In the genomic region with DNA sequence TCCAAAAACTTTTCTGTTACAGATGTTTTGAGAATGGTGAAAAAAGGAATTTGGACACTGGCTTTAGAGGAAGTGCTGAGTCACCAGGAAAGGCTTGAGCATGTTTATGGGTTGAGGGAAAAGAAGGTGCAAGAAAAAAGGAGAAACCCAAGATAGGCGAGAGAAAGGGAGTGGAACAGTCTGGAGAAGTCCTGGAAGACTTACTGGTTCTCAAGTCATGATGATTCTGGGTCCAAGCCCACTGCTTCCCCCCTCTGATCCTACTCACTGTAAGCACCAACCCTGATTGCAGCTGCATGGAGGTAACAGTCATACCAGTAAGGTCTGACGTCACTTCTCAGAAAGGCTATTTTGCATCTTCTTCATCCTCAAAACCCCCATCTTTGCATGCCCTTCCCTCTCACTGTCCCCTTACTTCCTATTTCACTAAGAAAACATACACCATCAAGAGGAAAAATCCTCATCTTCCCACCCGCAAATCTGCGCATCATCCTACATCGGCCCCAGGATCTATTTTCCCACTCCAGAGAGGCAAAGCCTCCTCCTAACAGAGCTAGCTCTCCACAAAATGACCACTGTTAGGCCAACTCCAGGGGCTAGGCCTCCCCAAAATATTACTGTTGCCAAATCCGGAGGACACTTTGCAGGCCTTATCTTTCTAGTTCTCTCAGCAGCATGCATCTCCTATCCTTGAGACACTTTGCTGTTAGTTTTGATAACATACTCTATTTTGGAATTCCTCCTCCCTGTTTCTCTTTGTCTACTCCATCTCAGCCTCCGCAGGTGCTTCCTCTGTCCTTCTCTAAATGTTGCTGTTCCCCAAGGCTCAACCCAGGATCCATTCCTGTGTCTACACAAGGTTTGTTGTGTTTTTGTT, we compare ENCODE assay signal across 8 cellular contexts. TPM values are rescaled to one million over a fixed set of nuclear protein-coding genes. Genes with fewer than 3 reads are reported as not detected.
DNase-seq lines count a peak whose midpoint lies in the region; ATAC-seq and TF ChIP-seq lines count a peak whose summit lies in the region.

No MANE protein-coding gene starts in this region.

- peaks cover 13% of the 10 kb centered on the region for H3K79me2 ChIP-seq in smooth muscle cell (ENCODE audit: low read depth)

- POLR2A ChIA-PET in RWPE1 (lab: Yijun Ruan, JAX; ENCODE audit: low non-redundant PET): interaction anchor here (0.6 kb wide), 1 partner anchor 355 kb away, joined by 3 read pairs; no protein-coding TSS in a partner anchor

- peak overlapping the region; percentile 21 for H3K4me2 ChIP-seq in smooth muscle cell

- H3K27ac ChIP-seq in RWPE1 (peak overlapping the region; percentile 90), smooth muscle cell (ENCODE audit: low read depth) (peak overlapping the region; percentile 46)

- H3K4me1 ChIP-seq in smooth muscle cell (ENCODE audit: low read depth): peaks cover 7% of the 10 kb centered on the region

- no peak for TF ChIP-seq CTCF in RWPE1 (conservative IDR thresholded peaks at IDR 0.05; ENCODE audit: low read depth)
- no peak for TF ChIP-seq CTCF in smooth muscle cell (IDR thresholded peaks at IDR 0.05; ENCODE audit: borderline replicate concordance, insufficient read depth, poor library complexity, severe bottlenecking)

- peak; percentile 21 for DNase-seq in activated T-cell treated with anti-CD3 and anti-CD28 coated beads for 48 hours (ENCODE audit: low read depth)
- DNase-seq in activated T-cell treated with anti-CD3 and anti-CD28 coated beads for 4 hours: no peak
- DNase-seq in RWPE1 (ENCODE audit: low spot score): no peak
- no peak for DNase-seq in smooth muscle cell (lab: John Stamatoyannopoulos, UW; ENCODE audit: unreplicated experiment)
- no peak for DNase-seq in H4 (ENCODE audit: low spot score)
- DNase-seq in HuH-7.5 (ENCODE audit: low spot score): no peak
- no peak for DNase-seq in NCI-H1105 (lab: John Stamatoyannopoulos, UW)

- no peak overlapping the region for H3K9ac ChIP-seq in smooth muscle cell (ENCODE audit: low read depth)

- peaks cover 25% of the 10 kb centered on the region for H3F3A ChIP-seq in smooth muscle cell (ENCODE audit: low read depth)

- no peak overlapping the region for H3K4me3 ChIP-seq in smooth muscle cell

- H4K20me1 ChIP-seq in smooth muscle cell (ENCODE audit: low read depth): peaks cover 10% of the 10 kb centered on the region

- H2AFZ ChIP-seq in smooth muscle cell (ENCODE audit: low read depth): no peak overlapping the region

- 77% methylated on average over 7 of the region's 7 CpGs for WGBS in smooth muscle cell (ENCODE audit: low lambda C conversion rate)

- H3K27me3 ChIP-seq in smooth muscle cell (ENCODE audit: low read depth): no peaks in the 10 kb centered on the region

- H3K9me3 ChIP-seq in smooth muscle cell (replicated peaks; ENCODE audit: low read depth): no peaks in the 10 kb centered on the region

- CTCF ChIA-PET in RWPE1 (lab: Yijun Ruan, JAX): interaction anchor here (0.7 kb wide), 1 partner anchor 104 kb away, joined by 4 read pairs; no protein-coding TSS in a partner anchor

- no peaks in the 10 kb centered on the region for H3K36me3 ChIP-seq in smooth muscle cell (ENCODE audit: low read depth)

- peak; percentile 59 for ATAC-seq in HG02610 (IDR thresholded peaks at IDR 0.05; ENCODE audit: unreplicated experiment)

RNA-seq across cellular contexts. Expression of a gene that starts 3.2 kb away (rescaled TPM):
- 65.3 and 128 TPM in 2 replicates for total RNA-seq in smooth muscle cell
- polyA plus RNA-seq in smooth muscle cell: 13.0 and 13.5 TPM in 2 replicates
- 66.1 and 83.2 TPM in 2 replicates for total RNA-seq in H4 (2014; rRNA removed; shearing (Covaris generic))
